In the genomic region with DNA sequence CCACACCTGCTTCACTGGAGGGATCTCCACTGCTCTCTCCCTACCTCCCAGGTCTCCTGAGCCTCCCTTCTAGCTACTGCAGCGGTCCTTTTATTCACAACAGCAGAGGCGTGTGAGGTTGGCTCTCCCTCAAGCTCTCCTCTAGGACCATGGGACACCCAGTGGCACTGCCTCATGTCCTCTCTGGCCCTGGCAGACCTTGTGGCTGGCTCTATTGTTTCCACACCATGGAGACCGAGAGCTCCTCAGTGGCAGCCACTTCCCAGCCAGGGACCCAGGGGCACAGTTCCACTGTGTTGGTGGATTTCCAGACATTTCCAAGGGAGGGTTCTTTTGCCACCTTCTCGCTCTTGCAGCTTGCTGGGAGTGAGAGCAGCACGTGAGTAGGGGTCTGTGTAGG, we compare ENCODE assay signal across 1 cellular context.
TF ChIP-seq lines count a peak whose summit lies in the region.

No MANE protein-coding gene starts in this region.

TF ChIP-seq in H1, 55 proteins besides CTCF, POLR2A, EP300 and RAD21 (continued from another document):
- TF ChIP-seq RNF2 (IDR thresholded peaks at IDR 0.05; ENCODE audit: borderline replicate concordance, low read depth, low read length, missing control alignments, poor library complexity, severe bottlenecking) (no peak), PHF8 (conservative IDR thresholded peaks at IDR 0.05; ENCODE audit: low read depth, low read length) (no peak), MAFK (IDR thresholded peaks at IDR 0.05; ENCODE audit: low read depth, low read length) (no peak), HDAC6 (IDR thresholded peaks at IDR 0.05; ENCODE audit: low read depth, low read length) (no peak)
